In the genomic region with DNA sequence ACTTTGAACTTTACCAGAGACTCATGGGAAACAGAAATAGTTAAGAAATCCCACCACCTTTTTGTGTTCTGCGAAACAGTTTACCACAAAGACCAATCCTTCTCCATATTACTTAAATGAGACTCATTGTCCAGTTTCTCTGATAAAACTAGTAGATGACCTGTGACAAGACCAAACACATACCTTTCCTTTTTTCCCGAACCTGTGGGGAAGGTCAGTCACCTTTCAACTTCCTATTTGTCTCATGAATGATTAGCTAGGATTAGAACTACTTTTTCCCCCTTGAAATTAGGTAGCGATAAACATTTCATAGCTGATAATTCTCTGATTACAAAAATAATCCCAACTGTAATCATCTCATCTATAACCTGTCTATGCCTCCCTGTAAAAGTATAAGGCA, we compare ENCODE assay signal across 19 cellular contexts.
"Had no signal": no experiment of that assay in that cellular context is flagged by ENCODE, and none has a peak within 500 bp of the region (broad histone marks: within the 10 kb centered on the region; RNA-seq: fewer than 3 reads in every experiment).

No MANE protein-coding gene starts in this region.

- H3K27me3 ChIP-seq: colonic mucosa, dorsolateral prefrontal cortex, right lobe of liver, suprapubic skin, transverse colon, vagina had no signal

- ATAC-seq: activated naive CD4-positive, alpha-beta T cell treated with anti-CD3 and anti-CD28 coated beads, Interleukin-2, amount 50 U/mL, for 72 hours; effector memory CD8-positive, alpha-beta T cell; esophagus mucosa; left lobe of liver; stimulated activated naive CD8-positive, alpha-beta T cell treated with anti-CD3 and anti-CD28 coated beads, Interleukin-15, amount 100 ng/mL, for 72 hours had no signal

- H3K27ac Mint-ChIP-seq: activated naive CD4-positive, alpha-beta T cell treated with anti-CD3 and anti-CD28 coated beads, Interleukin-2, amount 50 U/mL, for 72 hours; activated T-cell treated with anti-CD3 and anti-CD28 coated beads, Interleukin-2, amount 50 U/mL, for 24 hours; effector memory CD8-positive, alpha-beta T cell; stimulated activated naive CD8-positive, alpha-beta T cell treated with anti-CD3 and anti-CD28 coated beads, Interleukin-15, amount 100 ng/mL, for 72 hours had no signal

- H3K4me3 Mint-ChIP-seq: activated T-cell treated with anti-CD3 and anti-CD28 coated beads, Interleukin-2, amount 50 U/mL, for 24 hours; effector memory CD8-positive, alpha-beta T cell had no signal

- H3K27me3 Mint-ChIP-seq: activated T-cell treated with anti-CD3 and anti-CD28 coated beads, Interleukin-2, amount 50 U/mL, for 24 hours; effector memory CD8-positive, alpha-beta T cell; naive B cell; stimulated activated naive CD8-positive, alpha-beta T cell treated with anti-CD3 and anti-CD28 coated beads, Interleukin-15, amount 100 ng/mL, for 72 hours had no signal

- H3K36me3 Mint-ChIP-seq: naive B cell had no signal

- H3K27ac ChIP-seq: colonic mucosa, right lobe of liver, skin epidermis, suprapubic skin, transverse colon, vagina had no signal

- H3K9me3 ChIP-seq: colonic mucosa, right lobe of liver, suprapubic skin, transverse colon, vagina had no signal

- H3K9me3 Mint-ChIP-seq: activated naive CD4-positive, alpha-beta T cell treated with anti-CD3 and anti-CD28 coated beads, Interleukin-2, amount 50 U/mL, for 72 hours; activated T-cell treated with anti-CD3 and anti-CD28 coated beads, Interleukin-2, amount 50 U/mL, for 24 hours; effector memory CD8-positive, alpha-beta T cell; naive B cell; stimulated activated naive CD8-positive, alpha-beta T cell treated with anti-CD3 and anti-CD28 coated beads, Interleukin-15, amount 100 ng/mL, for 72 hours had no signal

- DNase-seq: activated CD4-positive, alpha-beta T cell treated with anti-CD3 and anti-CD28 coated beads for 1 hour; activated CD4-positive, alpha-beta T cell treated with anti-CD3 and anti-CD28 coated beads, Interleukin-2, amount 50 U/mL, for 1 hour; activated T-cell treated with anti-CD3 and anti-CD28 coated beads, Interleukin-2, amount 50 U/mL, for 24 hours; colonic mucosa; dorsolateral prefrontal cortex; effector memory CD8-positive, alpha-beta T cell; foreskin melanocyte; naive B cell; right lobe of liver; stimulated activated CD4-positive, alpha-beta T cell treated with anti-CD3 and anti-CD28 coated beads, Interleukin-1b, Interleukin-23, amount 100 ng/mL, for 48 hours; stimulated activated naive CD8-positive, alpha-beta T cell treated with anti-CD3 and anti-CD28 coated beads, Interleukin-15, amount 100 ng/mL, for 72 hours; T-helper 1 cell; transverse colon had no signal
